22 cellular contexts compared by ENCODE assay signal in the genomic region with DNA sequence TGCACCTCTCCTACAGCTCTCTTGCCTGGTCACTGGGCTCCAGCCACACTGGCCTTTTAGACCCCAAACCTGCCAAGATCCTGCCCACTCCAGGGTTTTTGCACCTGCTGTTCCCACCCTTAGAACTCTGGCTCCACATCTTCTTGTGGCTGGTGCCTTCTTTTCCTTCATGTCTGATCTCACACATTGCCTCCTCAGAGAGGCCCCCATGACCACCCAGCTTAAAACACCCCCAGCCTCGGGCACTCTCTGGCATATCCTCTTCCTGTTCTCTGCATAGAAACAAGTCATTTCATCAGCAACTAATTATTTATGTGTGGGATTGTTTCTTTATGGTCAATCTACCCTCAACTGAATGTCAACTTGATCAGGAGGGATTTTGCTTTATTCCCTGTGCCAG. TPM values are rescaled to one million over a fixed set of nuclear protein-coding genes. Genes with fewer than 3 reads are reported as not detected.
DNase-seq lines count a peak whose midpoint lies in the region; ATAC-seq and TF ChIP-seq lines count a peak whose summit lies in the region.
"Had no signal": no experiment of that assay in that cellular context is flagged by ENCODE, and none has a peak within 500 bp of the region (broad histone marks: within the 10 kb centered on the region; RNA-seq: fewer than 3 reads in every experiment).

No MANE protein-coding gene starts in this region.

- no peak overlapping the region for H3K27ac ChIP-seq in SK-N-MC
- H3K27ac ChIP-seq: 22Rv1, BLaER1, C4-2B, GM23248 had no signal

- H3K9me3 Mint-ChIP-seq in activated T-cell treated with anti-CD3 and anti-CD28 coated beads, Interleukin-2, amount 50 U/mL, for 72 hours, result peaks cover 0 to 2% of the 10 kb centered on the region in 2 donors
- H3K9me3 Mint-ChIP-seq in activated T-cell treated with anti-CD3 and anti-CD28 coated beads, Interleukin-2, amount 50 U/mL, for 24 hours, result no peaks in the 10 kb centered on the region
- H3K9me3 Mint-ChIP-seq in endothelial cell (ENCODE audit: unreplicated experiment) (no peaks in the 10 kb centered on the region), osteocyte (ENCODE audit: unreplicated experiment) (peaks cover 6% of the 10 kb centered on the region)
- H3K9me3 Mint-ChIP-seq: CD8-positive, alpha-beta T cell had no signal

- no peaks in the 10 kb centered on the region for H3K36me3 Mint-ChIP-seq in activated T-cell treated with anti-CD3 and anti-CD28 coated beads, Interleukin-2, amount 50 U/mL, for 72 hours (ENCODE audit: insufficient read depth in 2 of 2)
- no peaks in the 10 kb centered on the region for H3K36me3 Mint-ChIP-seq in activated T-cell treated with anti-CD3 and anti-CD28 coated beads, Interleukin-2, amount 50 U/mL, for 24 hours (ENCODE audit: low read depth)
- peaks cover 5% of the 10 kb centered on the region for H3K36me3 Mint-ChIP-seq in endothelial cell (ENCODE audit: low read depth, unreplicated experiment)
- no peaks in the 10 kb centered on the region for H3K36me3 Mint-ChIP-seq in osteocyte (ENCODE audit: unreplicated experiment)
- H3K36me3 Mint-ChIP-seq: CD4-positive, CD25-positive, alpha-beta regulatory T cell; CD8-positive, alpha-beta T cell had no signal

- H3K4me3 Mint-ChIP-seq in activated T-cell treated with anti-CD3 and anti-CD28 coated beads, Interleukin-2, amount 50 U/mL, for 72 hours, result peak overlapping the region in 1 of 2 donors; percentile 4
- no peak overlapping the region for H3K4me3 Mint-ChIP-seq in activated T-cell treated with anti-CD3 and anti-CD28 coated beads, Interleukin-2, amount 50 U/mL, for 24 hours
- H3K4me3 Mint-ChIP-seq in endothelial cell (ENCODE audit: unreplicated experiment) (peak overlapping the region; percentile 29), osteocyte (ENCODE audit: unreplicated experiment) (no peak overlapping the region)
- H3K4me3 Mint-ChIP-seq: B cell; CD4-positive, CD25-positive, alpha-beta regulatory T cell; CD8-positive, alpha-beta T cell had no signal

- ATAC-seq in activated T-cell treated with anti-CD3 and anti-CD28 coated beads, Interleukin-2, amount 50 U/mL, for 72 hours (replicated peaks in 1 of 2), result no peak
- ATAC-seq: CD8-positive, alpha-beta T cell had no signal

- H3K9ac ChIP-seq in SK-N-MC (ENCODE audit: insufficient read length), result no peak overlapping the region
- H3K9ac ChIP-seq: BLaER1, GM23248 had no signal

- no peak for DNase-seq in activated T-cell treated with anti-CD3 and anti-CD28 coated beads, Interleukin-2, amount 50 U/mL, for 72 hours
- no peak for DNase-seq in activated T-cell treated with anti-CD3 and anti-CD28 coated beads, Interleukin-2, amount 50 U/mL, for 24 hours
- DNase-seq in SK-N-MC (ENCODE audit: low read depth, low spot score), result no peak
- DNase-seq in endothelial cell (ENCODE audit: low spot score), result no peak
- peak; percentile 60 for DNase-seq in osteocyte (ENCODE audit: extremely low spot score, unreplicated experiment)
- DNase-seq in NK-92 (lab: John Stamatoyannopoulos, UW; ENCODE audit: unreplicated experiment), result no peak
- no peak for DNase-seq in HuH-7 (ENCODE audit: low spot score)
- DNase-seq in NCI-H2171 (lab: John Stamatoyannopoulos, UW), result no peak
- DNase-seq: Caco-2; CD4-positive, CD25-positive, alpha-beta regulatory T cell; CD8-positive, alpha-beta T cell; DMS79; EL; GDM1; GM23248; H7; HCEC 1CT had no signal

- peak overlapping the region; percentile 3; the same call in 1 of the 2 replicates for H3K4me3 ChIP-seq in SK-N-MC
- H3K4me3 ChIP-seq: BLaER1, GM12878, GM23248 had no signal

- TF ChIP-seq CTCF in endothelial cell (IDR thresholded peaks at IDR 0.05; ENCODE audit: unreplicated experiment) (no peak), osteocyte (IDR thresholded peaks at IDR 0.05) (no peak)

- H3K4me1 Mint-ChIP-seq in activated T-cell treated with anti-CD3 and anti-CD28 coated beads, Interleukin-2, amount 50 U/mL, for 72 hours (ENCODE audit: low read depth), result no peaks in the 10 kb centered on the region
- H3K4me1 Mint-ChIP-seq in activated T-cell treated with anti-CD3 and anti-CD28 coated beads, Interleukin-2, amount 50 U/mL, for 24 hours (ENCODE audit: low read depth), result no peaks in the 10 kb centered on the region
- H3K4me1 Mint-ChIP-seq in endothelial cell (ENCODE audit: unreplicated experiment) (peaks cover 24% of the 10 kb centered on the region), osteocyte (ENCODE audit: unreplicated experiment) (peaks cover 15% of the 10 kb centered on the region)
- H3K4me1 Mint-ChIP-seq: B cell; CD4-positive, CD25-positive, alpha-beta regulatory T cell had no signal

- H3K36me3 ChIP-seq in SK-N-MC (ENCODE audit: insufficient read depth, low read length), result no peaks in the 10 kb centered on the region
- H3K36me3 ChIP-seq: BLaER1 had no signal

- peak overlapping the region; percentile 46 for H3K27ac Mint-ChIP-seq in activated T-cell treated with anti-CD3 and anti-CD28 coated beads, Interleukin-2, amount 50 U/mL, for 72 hours
- no peak overlapping the region for H3K27ac Mint-ChIP-seq in activated T-cell treated with anti-CD3 and anti-CD28 coated beads, Interleukin-2, amount 50 U/mL, for 24 hours
- no peak overlapping the region for H3K27ac Mint-ChIP-seq in endothelial cell (ENCODE audit: unreplicated experiment)
- no peak overlapping the region for H3K27ac Mint-ChIP-seq in osteocyte (ENCODE audit: unreplicated experiment)
- H3K27ac Mint-ChIP-seq: B cell; CD4-positive, CD25-positive, alpha-beta regulatory T cell; CD8-positive, alpha-beta T cell had no signal

- no peaks in the 10 kb centered on the region for H3K9me3 ChIP-seq in SK-N-MC (ENCODE audit: low read depth, low read length)
- H3K9me3 ChIP-seq: Caco-2 had no signal

- peaks cover 24% of the 10 kb centered on the region for H3K27me3 Mint-ChIP-seq in activated T-cell treated with anti-CD3 and anti-CD28 coated beads, Interleukin-2, amount 50 U/mL, for 72 hours (ENCODE audit: low read depth)
- peaks cover 43% of the 10 kb centered on the region for H3K27me3 Mint-ChIP-seq in activated T-cell treated with anti-CD3 and anti-CD28 coated beads, Interleukin-2, amount 50 U/mL, for 24 hours
- H3K27me3 Mint-ChIP-seq in endothelial cell (ENCODE audit: unreplicated experiment) (peaks cover 3% of the 10 kb centered on the region), osteocyte (ENCODE audit: unreplicated experiment) (peaks cover 7% of the 10 kb centered on the region)

RNA-seq across cellular contexts. Expression of a gene that starts 14.0 kb away (rescaled TPM):
- total RNA-seq in activated T-cell treated with anti-CD3 and anti-CD28 coated beads, Interleukin-2, amount 50 U/mL, for 72 hours, result under 1 TPM in 1 of 2 donors, not detected in 1; 0.07 TPM
- 46.5 TPM for total RNA-seq in endothelial cell (ENCODE audit: unreplicated experiment)
- 195 and 199 TPM in 2 replicates for total RNA-seq in osteocyte
- total RNA-seq: B cell; CD4-positive, CD25-positive, alpha-beta regulatory T cell; CD8-positive, alpha-beta T cell had no signal

Comparison
In these comparisons a context has a peak if more than half of its experiments do, and no peak if none do; other contexts are left out.
1. RNA of a gene that starts 14.0 kb away (total RNA-seq): 195 to 199 TPM in osteocyte and 46.5 TPM in endothelial cell (single experiment); 0.07 TPM in activated T-cell treated with anti-CD3 and anti-CD28 coated beads, Interleukin-2, amount 50 U/mL, for 72 hours; every median in the first group is over 10 times any median in the second.